In genomic region chr1:94559921-94560320, GRCh38 we compare ENCODE assay signal across 16 cellular contexts. TPM values are rescaled to one million over a fixed set of nuclear protein-coding genes. Genes with fewer than 3 reads are reported as not detected.
DNase-seq lines count a peak whose midpoint lies in the region; ATAC-seq and TF ChIP-seq lines count a peak whose summit lies in the region.
"Had no signal": no experiment of that assay in that cellular context is flagged by ENCODE, and none has a peak within 500 bp of the region (broad histone marks: within the 10 kb centered on the region; RNA-seq: fewer than 3 reads in every experiment).

No MANE protein-coding gene starts in this region.

- no peaks in the 10 kb centered on the region for H3K27me3 ChIP-seq in GM23248 (replicated peaks; ENCODE audit: insufficient read depth)
- H3K27me3 ChIP-seq in SJCRH30 = no peaks in the 10 kb centered on the region
- H3K27me3 ChIP-seq in esophagus (ENCODE audit: control insufficient read depth in 1 of 2, insufficient read depth in 2 of 2, low read length in 2 of 2) = no peaks in the 10 kb centered on the region
- no peaks in the 10 kb centered on the region for H3K27me3 ChIP-seq in ascending aorta
- H3K27me3 ChIP-seq: BLaER1 had no signal

- no peaks in the 10 kb centered on the region for H4K20me1 ChIP-seq in GM23248 (ENCODE audit: insufficient read depth)
- H4K20me1 ChIP-seq: BLaER1 had no signal

- H3K4me1 Mint-ChIP-seq in neural crest cell = peaks cover 29% of the 10 kb centered on the region
- H3K4me1 Mint-ChIP-seq: CD4-positive, alpha-beta memory T cell had no signal

- no peaks in the 10 kb centered on the region for H3K9me3 ChIP-seq in GM23248 (ENCODE audit: low read depth)
- peaks cover 3% of the 10 kb centered on the region; the same call in 1 of the 2 replicates for H3K9me3 ChIP-seq in SJCRH30 (replicated peaks)
- peaks cover 0 to 1% of the 10 kb centered on the region in 2 donors for H3K9me3 ChIP-seq in esophagus (ENCODE audit: control insufficient read depth in 2 of 2, insufficient read depth in 1 of 2, low read depth in 1 of 2, low read length in 1 of 2)
- no peaks in the 10 kb centered on the region for H3K9me3 ChIP-seq in ascending aorta
- H3K9me3 ChIP-seq: BLaER1 had no signal

- no peak for ATAC-seq in GM18870 (IDR thresholded peaks at IDR 0.05; ENCODE audit: unreplicated experiment)

- peak overlapping the region; percentile 50 for H3K4me2 ChIP-seq in GM23248 (ENCODE audit: unreplicated experiment)
- H3K4me2 ChIP-seq: BLaER1 had no signal

- peak overlapping the region; percentile 54 for H3K27ac ChIP-seq in GM23248
- H3K27ac ChIP-seq in SJCRH30 = peak overlapping the region; percentile 20; the same call in 1 of the 2 replicates
- peak overlapping the region; percentile 50 to 81 for H3K27ac ChIP-seq in esophagus (ENCODE audit: low read depth in 2 of 2, low read length in 1 of 2)
- H3K27ac ChIP-seq in ascending aorta = no peak overlapping the region
- H3K27ac ChIP-seq: BLaER1 had no signal

- H3K79me2 ChIP-seq in GM23248 (ENCODE audit: insufficient read depth) = no peaks in the 10 kb centered on the region

- H3K36me3 Mint-ChIP-seq in neural crest cell (ENCODE audit: low read depth) = peaks cover 6% of the 10 kb centered on the region
- H3K36me3 Mint-ChIP-seq: CD4-positive, alpha-beta memory T cell had no signal

- H3F3A ChIP-seq in GM23248 (ENCODE audit: insufficient read depth) = peaks cover 10% of the 10 kb centered on the region; the same call in 1 of the 2 replicates

- H3K4me3 Mint-ChIP-seq in neural crest cell = no peak overlapping the region
- H3K4me3 Mint-ChIP-seq: CD4-positive, alpha-beta memory T cell had no signal

- H3K9me2 ChIP-seq in GM23248 (ENCODE audit: insufficient read depth) = no peaks in the 10 kb centered on the region

- H3K4me3 ChIP-seq in GM23248 (no peak overlapping the region), SJCRH30 (no peak overlapping the region), esophagus (ENCODE audit: low read depth in 1 of 2, low read length in 2 of 2) (no peak overlapping the region), ascending aorta (no peak overlapping the region)
- H3K4me3 ChIP-seq: BLaER1 had no signal

- peak overlapping the region; percentile 36; the same call in 1 of the 2 replicates for H2AFZ ChIP-seq in GM23248

- H3K36me3 ChIP-seq in GM23248 (ENCODE audit: low read depth) (no peaks in the 10 kb centered on the region), SJCRH30 (no peaks in the 10 kb centered on the region), esophagus (ENCODE audit: control insufficient read depth in 2 of 2, insufficient read depth in 2 of 2, low read length in 1 of 2) (no peaks in the 10 kb centered on the region), ascending aorta (no peaks in the 10 kb centered on the region)
- H3K36me3 ChIP-seq: BLaER1 had no signal

- peaks cover 11% of the 10 kb centered on the region for H3K4me1 ChIP-seq in GM23248 (ENCODE audit: insufficient read depth)
- peaks cover 15% of the 10 kb centered on the region; the same call in 1 of the 2 replicates for H3K4me1 ChIP-seq in SJCRH30
- H3K4me1 ChIP-seq in esophagus (ENCODE audit: control insufficient read depth in 2 of 2, insufficient read depth in 2 of 2, low read length in 1 of 2) = peaks cover 0 to 13% of the 10 kb centered on the region in 2 donors
- no peaks in the 10 kb centered on the region for H3K4me1 ChIP-seq in ascending aorta
- H3K4me1 ChIP-seq: BLaER1 had no signal

- DNase-seq in GM23248 (no peak), SJCRH30 (no peak), neural crest cell (ENCODE audit: low read depth, low spot score) (no peak), NCI-H187 treated with DMSO at 0.1 percent for 48 hours (lab: John Stamatoyannopoulos, UW) (no peak), ascending aorta (ENCODE audit: low spot score in 2 of 2) (no peak), NCI-H510A treated with DMSO at 0.1 percent for 48 hours (lab: John Stamatoyannopoulos, UW) (no peak)
- DNase-seq: KG1, NCI-H1417 treated with DMSO at 0.1 percent for 48 hours, NCI-H1930, NCI-H226, NCI-H524 treated with DMSO at 0.1 percent for 48 hours, RPMI8226 had no signal

- no peak for TF ChIP-seq CTCF in neural crest cell (conservative IDR thresholded peaks at IDR 0.05)
- TF ChIP-seq CTCF in ascending aorta (IDR thresholded peaks at IDR 0.05) = no peak

- in situ Hi-C loops in GM23248 (cut with MboI) = no loop called here

- intact Hi-C loops in ascending aorta (cut with DNase I) = no loop called here

- H3K27ac Mint-ChIP-seq in neural crest cell (ENCODE audit: unreplicated experiment) = peak overlapping the region; percentile 61
- H3K27ac Mint-ChIP-seq: CD4-positive, alpha-beta memory T cell had no signal

- 42 to 80% methylated on average over 1 of the region's 1 CpG for WGBS in GM23248 (ENCODE audit: low coverage in 1 of 2, low lambda C conversion rate in 2 of 2, missing lambda C conversion rate in 2 of 2), 2 experiments
- WGBS in esophagus, 2 donors = 79 to 90% methylated on average over 1 of the region's 1 CpG

- H3K9me3 Mint-ChIP-seq in neural crest cell = peaks cover 8% of the 10 kb centered on the region

- no peak overlapping the region for H3K9ac ChIP-seq in GM23248
- H3K9ac ChIP-seq: BLaER1 had no signal

- no peaks in the 10 kb centered on the region for H3K27me3 Mint-ChIP-seq in neural crest cell (ENCODE audit: low read depth)

RNA-seq across cellular contexts. Expression of gene F3, which starts 18.4 kb away (rescaled TPM):
- total RNA-seq in GM23248 (2014; rRNA removed; shearing (Covaris generic)) = 93.7 and 120 TPM in 2 replicates
- 116 TPM in 2 replicates for polyA plus RNA-seq in GM23248 (2016; fragmentation: Nextera tagmentation; extraction: Ambion mirVana)
- 13.2 and 13.8 TPM in 2 replicates for total RNA-seq in SJCRH30 (2014; rRNA removed; shearing (Covaris generic))
- polyA plus RNA-seq in esophagus = 10 to 100 TPM; 28.7 to 39.1 TPM
- total RNA-seq in neural crest cell = 4.4 and 4.6 TPM in 2 replicates
- total RNA-seq in ascending aorta = 32.5 TPM
- polyA plus RNA-seq: CD4-positive, alpha-beta memory T cell had no signal

Comparison
In these comparisons a context has a peak if more than half of its experiments do, and no peak if none do; other contexts are left out.
1. H3K27ac ChIP-seq: peak in GM23248 (single experiment), SJCRH30 (single experiment) and esophagus (2 of 2); none in ascending aorta (0 of 2).